2 cellular contexts compared by ENCODE assay signal in genomic region chr12:124822218-124822617, GRCh38.
TF ChIP-seq lines count a peak whose summit lies in the region.

No MANE protein-coding gene starts in this region.

TF ChIP-seq in GM23338, 12 proteins besides CTCF, POLR2A, EP300 and RAD21:
- no peak for TF ChIP-seq NANOG (IDR thresholded peaks at IDR 0.05; ENCODE audit: borderline replicate concordance)
- TF ChIP-seq JUNB (IDR thresholded peaks at IDR 0.05; ENCODE audit: unreplicated experiment): no peak
- TF ChIP-seq ZNF114 (CRISPR knock-in tag; IDR thresholded peaks at IDR 0.05): no peak
- no peak for TF ChIP-seq EZH2phosphoT487 (IDR thresholded peaks at IDR 0.05; ENCODE audit: unreplicated experiment)
- TF ChIP-seq REST (IDR thresholded peaks at IDR 0.05; ENCODE audit: unreplicated experiment): no peak
- no peak for TF ChIP-seq EZH2 (IDR thresholded peaks at IDR 0.05; ENCODE audit: low read depth, unreplicated experiment)
- TF ChIP-seq CREB1 (CRISPR knock-in tag; IDR thresholded peaks at IDR 0.05; ENCODE audit: low read depth): no peak
- no peak for TF ChIP-seq ZNF331 (CRISPR knock-in tag; IDR thresholded peaks at IDR 0.05; ENCODE audit: low read depth)
- no peak for TF ChIP-seq POLR2AphosphoS5 (IDR thresholded peaks at IDR 0.05; ENCODE audit: low read depth)
- TF ChIP-seq ETS1 (IDR thresholded peaks at IDR 0.05): no peak
- no peak for TF ChIP-seq STAT1 (IDR thresholded peaks at IDR 0.05; ENCODE audit: unreplicated experiment)
- no peak for TF ChIP-seq ZNF462 (CRISPR knock-in tag; IDR thresholded peaks at IDR 0.05)
TF ChIP-seq in GM23338: peak in this region for 0.

TF ChIP-seq in HepG2, 621 proteins besides CTCF, POLR2A, EP300 and RAD21:
- no peak for TF ChIP-seq ARID5B (CRISPR knock-in tag; IDR thresholded peaks at IDR 0.05)
- TF ChIP-seq ZNF678 (CRISPR knock-in tag; IDR thresholded peaks at IDR 0.05): no peak
- no peak for TF ChIP-seq MTA1 (CRISPR knock-in tag; IDR thresholded peaks at IDR 0.05; ENCODE audit: borderline replicate concordance)
- TF ChIP-seq ZFP41 (CRISPR knock-in tag; IDR thresholded peaks at IDR 0.05; ENCODE audit: borderline replicate concordance): no peak
- TF ChIP-seq TBL1XR1 (IDR thresholded peaks at IDR 0.05; ENCODE audit: borderline replicate concordance, low read length, partially characterized antibody): no peak
- TF ChIP-seq AFF4 (CRISPR knock-in tag; IDR thresholded peaks at IDR 0.05): no peak
- peak; percentile 92; the same call in 1 of the 2 replicates for TF ChIP-seq FOXO4 (CRISPR knock-in tag; conservative IDR thresholded peaks at IDR 0.05)
- TF ChIP-seq FOXA3 (CRISPR knock-in tag; IDR thresholded peaks at IDR 0.05): no peak
- TF ChIP-seq NCOR1 (IDR thresholded peaks at IDR 0.05; ENCODE audit: borderline replicate concordance, low read length): no peak
- 0 out of 2 replicates have a peak, but pooled peaks have one; percentile 6 for TF ChIP-seq ZNF704 (CRISPR knock-in tag; IDR thresholded peaks at IDR 0.05; ENCODE audit: borderline replicate concordance)
- TF ChIP-seq ELF4 (CRISPR knock-in tag; IDR thresholded peaks at IDR 0.05; ENCODE audit: borderline replicate concordance): no peak
- TF ChIP-seq CHD2 (IDR thresholded peaks at IDR 0.05; ENCODE audit: low read depth, low read length): no peak
